Comparison of ENCODE assay signal across 26 cellular contexts in genomic region chr6:48084201-48084600, GRCh38. TPM values are rescaled to one million over a fixed set of nuclear protein-coding genes. Genes with fewer than 3 reads are reported as not detected.
"Had no signal": no experiment of that assay in that cellular context is flagged by ENCODE, and none has a peak within 500 bp of the region (broad histone marks: within the 10 kb centered on the region; RNA-seq: fewer than 3 reads in every experiment).

No MANE protein-coding gene starts in this region.

- H3K36me3 ChIP-seq: ascending aorta had no signal

- H2AFZ ChIP-seq: PC-9 had no signal

- H3K27ac ChIP-seq: ascending aorta, body of pancreas, PC-9 had no signal

- H3K4me2 ChIP-seq: PC-9 had no signal

- FAIRE-seq: bronchial epithelial cell had no signal

- H3K4me3 ChIP-seq: ascending aorta, body of pancreas, PC-9 had no signal

- H3K4me1 ChIP-seq: ascending aorta, body of pancreas had no signal

- H3K27me3 ChIP-seq: ascending aorta, body of pancreas had no signal

- DNase-seq: activated CD4-positive, alpha-beta T cell treated with anti-CD3 and anti-CD28 coated beads for 48 hours; activated CD4-positive, alpha-beta T cell treated with anti-CD3 and anti-CD28 coated beads, Interleukin-2, amount 50 U/mL, for 4 hours; activated CD4-positive, CD25-positive, alpha-beta regulatory T cell treated with anti-CD3 and anti-CD28 coated beads, Interleukin-2, amount 50 U/mL, for 72 hours; activated CD8-positive, alpha-beta memory T cell treated with anti-CD3 and anti-CD28 coated beads, Interleukin-2, amount 50 U/mL, for 48 hours; activated CD8-positive, alpha-beta T cell treated with anti-CD3 and anti-CD28 coated beads, Interleukin-2, amount 10 ng/mL, durations not matched to agents 7 days and 5 days; activated naive CD4-positive, alpha-beta T cell treated with anti-CD3 and anti-CD28 coated beads, Interleukin-2, amount 50 U/mL, for 16 hours; activated naive CD8-positive, alpha-beta T cell treated with anti-CD3 and anti-CD28 coated beads, Interleukin-2, amount 10 ng/mL, durations not matched to agents 7 days and 5 days; activated T-cell treated with anti-CD3 and anti-CD28 coated beads, Interleukin-2, amount 50 U/mL, for 1 hour; amniotic stem cell; body of pancreas; Karpas-422; NCI-H1048; NCI-H1417; NCI-H1930; NCI-H2107; NCI-H2171 treated with DMSO at 0.1 percent for 48 hours; NCI-H345; NCI-H510A; NCI-H526 treated with DMSO at 0.1 percent for 48 hours; NCI-H82; PC-9; SHP77 treated with DMSO at 0.1 percent for 48 hours; T-helper 17 cell; T-helper 9 cell had no signal

- H3K9me3 ChIP-seq: ascending aorta, body of pancreas had no signal

RNA-seq across cellular contexts. Expression of gene PTCHD4, which starts 26.8 kb away (rescaled TPM):
- total RNA-seq: activated CD8-positive, alpha-beta T cell treated with anti-CD3 and anti-CD28 coated beads, Interleukin-2, amount 10 ng/mL, durations not matched to agents 7 days and 5 days; activated naive CD8-positive, alpha-beta T cell treated with anti-CD3 and anti-CD28 coated beads, Interleukin-2, amount 10 ng/mL, durations not matched to agents 7 days and 5 days; T-helper 17 cell had no signal
